Comparison of ENCODE assay signal across 14 cellular contexts in the genomic region with DNA sequence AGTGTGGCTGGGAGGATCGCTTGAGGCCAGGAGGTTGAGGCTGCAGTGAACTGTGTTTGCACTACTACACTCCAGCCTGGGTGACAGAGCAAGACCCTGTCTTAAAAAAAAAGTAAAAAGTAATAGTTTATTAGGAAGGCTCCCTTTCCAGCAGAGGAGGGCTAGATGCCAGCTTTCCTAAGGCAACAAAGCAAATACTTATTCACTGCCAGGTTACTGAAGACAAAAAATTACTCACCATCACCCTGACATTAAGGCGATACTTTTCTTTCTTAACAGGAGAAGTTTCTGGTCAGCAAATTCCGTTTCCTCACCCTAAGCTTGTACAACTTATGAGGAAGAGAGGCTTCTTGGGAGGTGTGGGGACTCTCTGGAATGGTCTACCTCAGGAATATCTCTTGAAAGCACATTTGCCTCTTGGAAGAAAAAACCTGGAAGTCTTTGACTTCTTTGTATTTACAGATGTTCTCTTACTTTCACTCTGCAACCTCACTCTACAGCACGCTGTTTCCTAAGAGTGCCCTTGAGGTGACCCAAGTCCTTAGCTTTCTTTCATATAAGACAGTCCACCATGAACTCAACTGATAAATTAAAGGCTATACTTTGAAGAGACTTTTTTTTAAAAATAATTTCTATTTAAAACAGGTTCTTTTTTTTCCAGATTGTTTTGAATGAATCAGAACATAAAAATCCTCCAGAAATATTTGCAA. TPM values are rescaled to one million over a fixed set of nuclear protein-coding genes. Genes with fewer than 3 reads are reported as not detected.
DNase-seq lines count a peak whose midpoint lies in the region; ATAC-seq, FAIRE-seq and TF ChIP-seq lines count a peak whose summit lies in the region.
"Had no signal": no experiment of that assay in that cellular context is flagged by ENCODE, and none has a peak within 500 bp of the region (broad histone marks: within the 10 kb centered on the region; RNA-seq: fewer than 3 reads in every experiment).

No MANE protein-coding gene starts in this region.

- H3K4me1 ChIP-seq in lung (ENCODE audit: control insufficient read depth in 2 of 2, insufficient read depth in 2 of 2, low read length in 2 of 2): peaks cover 4 to 5% of the 10 kb centered on the region in 2 donors

- H3K27me3 ChIP-seq in bronchial epithelial cell (ENCODE audit: control insufficient read depth, insufficient read depth, low read length) (no peaks in the 10 kb centered on the region), lung (ENCODE audit: control insufficient read depth, insufficient read depth) (no peaks in the 10 kb centered on the region)
- H3K27me3 ChIP-seq: dorsolateral prefrontal cortex, stomach had no signal

- TF ChIP-seq CTCF in bronchial epithelial cell (IDR thresholded peaks at IDR 0.05; ENCODE audit: insufficient read depth, low read length, severe bottlenecking) (no peak), lung (IDR thresholded peaks at IDR 0.05; ENCODE audit: control extremely low read depth, extremely low read depth) (no peak)

- peaks cover 10% of the 10 kb centered on the region for H3K36me3 Mint-ChIP-seq in activated naive CD4-positive, alpha-beta T cell treated with anti-CD3 and anti-CD28 coated beads, Interleukin-2, amount 50 U/mL, for 24 hours
- H3K36me3 Mint-ChIP-seq in activated naive CD4-positive, alpha-beta T cell treated with anti-CD3 and anti-CD28 coated beads, Interleukin-2, amount 50 U/mL, for 72 hours: peaks cover 0 to 5% of the 10 kb centered on the region in 2 donors
- H3K36me3 Mint-ChIP-seq in stimulated activated effector memory CD8-positive, alpha-beta T cell treated with anti-CD3 and anti-CD28 coated beads, Interleukin-12 subunit alpha, Interleukin-12 subunit beta, amount 100 ng/mL, for 72 hours: peaks cover 76% of the 10 kb centered on the region

- no peak for ATAC-seq in activated naive CD4-positive, alpha-beta T cell treated with anti-CD3 and anti-CD28 coated beads, Interleukin-2, amount 50 U/mL, for 72 hours
- peak; percentile 12 for ATAC-seq in lung (ENCODE audit: insufficient read depth, low FRiP score)
- no peak for ATAC-seq in HG02973 (IDR thresholded peaks at IDR 0.05; ENCODE audit: unreplicated experiment)
- ATAC-seq in stimulated activated effector memory CD8-positive, alpha-beta T cell treated with anti-CD3 and anti-CD28 coated beads, Interleukin-12 subunit alpha, Interleukin-12 subunit beta, amount 100 ng/mL, for 72 hours: no peak
- ATAC-seq: activated CD8-positive, alpha-beta memory T cell treated with anti-CD3 and anti-CD28 coated beads, Interleukin-2, amount 10 ng/mL, durations not matched to agents 7 days and 5 days; left colon; naive thymus-derived CD8-positive, alpha-beta T cell; sciatic nerve had no signal

- H3K27ac ChIP-seq in lung (ENCODE audit: low read depth in 1 of 2, low read length in 1 of 2): no peak overlapping the region

- no peaks in the 10 kb centered on the region for H3K27me3 Mint-ChIP-seq in activated naive CD4-positive, alpha-beta T cell treated with anti-CD3 and anti-CD28 coated beads, Interleukin-2, amount 50 U/mL, for 24 hours
- H3K27me3 Mint-ChIP-seq: activated CD8-positive, alpha-beta memory T cell treated with anti-CD3 and anti-CD28 coated beads, Interleukin-2, amount 10 ng/mL, durations not matched to agents 7 days and 5 days; naive thymus-derived CD8-positive, alpha-beta T cell had no signal

- FAIRE-seq in bronchial epithelial cell (lab: Jason Lieb, UNC): no peak

- H3K9me3 Mint-ChIP-seq in activated naive CD4-positive, alpha-beta T cell treated with anti-CD3 and anti-CD28 coated beads, Interleukin-2, amount 50 U/mL, for 24 hours: no peaks in the 10 kb centered on the region
- no peaks in the 10 kb centered on the region for H3K9me3 Mint-ChIP-seq in activated naive CD4-positive, alpha-beta T cell treated with anti-CD3 and anti-CD28 coated beads, Interleukin-2, amount 50 U/mL, for 72 hours
- no peaks in the 10 kb centered on the region for H3K9me3 Mint-ChIP-seq in stimulated activated effector memory CD8-positive, alpha-beta T cell treated with anti-CD3 and anti-CD28 coated beads, Interleukin-12 subunit alpha, Interleukin-12 subunit beta, amount 100 ng/mL, for 72 hours
- H3K9me3 Mint-ChIP-seq: naive thymus-derived CD8-positive, alpha-beta T cell had no signal

- no peak overlapping the region for H3K4me3 ChIP-seq in bronchial epithelial cell (ENCODE audit: low read depth, low read length)
- no peak overlapping the region for H3K4me3 ChIP-seq in lung
- H3K4me3 ChIP-seq: dorsolateral prefrontal cortex, stomach had no signal

- peak overlapping the region; percentile 17 for H3K27ac Mint-ChIP-seq in activated naive CD4-positive, alpha-beta T cell treated with anti-CD3 and anti-CD28 coated beads, Interleukin-2, amount 50 U/mL, for 24 hours
- H3K27ac Mint-ChIP-seq in activated naive CD4-positive, alpha-beta T cell treated with anti-CD3 and anti-CD28 coated beads, Interleukin-2, amount 50 U/mL, for 72 hours: no peak overlapping the region
- no peak overlapping the region for H3K27ac Mint-ChIP-seq in stimulated activated effector memory CD8-positive, alpha-beta T cell treated with anti-CD3 and anti-CD28 coated beads, Interleukin-12 subunit alpha, Interleukin-12 subunit beta, amount 100 ng/mL, for 72 hours
- H3K27ac Mint-ChIP-seq: activated CD8-positive, alpha-beta memory T cell treated with anti-CD3 and anti-CD28 coated beads, Interleukin-2, amount 10 ng/mL, durations not matched to agents 7 days and 5 days had no signal

- H3K36me3 ChIP-seq in bronchial epithelial cell (ENCODE audit: control insufficient read depth, insufficient read depth, low read length): no peaks in the 10 kb centered on the region
- no peaks in the 10 kb centered on the region for H3K36me3 ChIP-seq in lung (ENCODE audit: control insufficient read depth in 2 of 2, insufficient read depth in 2 of 2, low read length in 2 of 2)

- no peak for DNase-seq in activated naive CD4-positive, alpha-beta T cell treated with anti-CD3 and anti-CD28 coated beads, Interleukin-2, amount 50 U/mL, for 72 hours (ENCODE audit: low spot score in 2 of 2)
- DNase-seq in bronchial epithelial cell (ENCODE audit: low read depth) (peak; percentile 59), lung (ENCODE audit: low spot score) (no peak), NAMALWA (ENCODE audit: low spot score) (no peak)
- DNase-seq in activated naive CD4-positive, alpha-beta T cell (lab: John Stamatoyannopoulos, UW): no peak
- no peak for DNase-seq in stimulated activated effector memory CD8-positive, alpha-beta T cell treated with anti-CD3 and anti-CD28 coated beads, Interleukin-12 subunit alpha, Interleukin-12 subunit beta, amount 100 ng/mL, for 72 hours (ENCODE audit: low spot score in 2 of 2)
- DNase-seq: activated CD8-positive, alpha-beta memory T cell treated with anti-CD3 and anti-CD28 coated beads, Interleukin-2, amount 10 ng/mL, durations not matched to agents 7 days and 5 days; dorsolateral prefrontal cortex; left colon; naive thymus-derived CD8-positive, alpha-beta T cell; stomach had no signal

- H3K4me1 Mint-ChIP-seq in activated naive CD4-positive, alpha-beta T cell treated with anti-CD3 and anti-CD28 coated beads, Interleukin-2, amount 50 U/mL, for 24 hours: no peaks in the 10 kb centered on the region
- peaks cover 7% of the 10 kb centered on the region for H3K4me1 Mint-ChIP-seq in stimulated activated effector memory CD8-positive, alpha-beta T cell treated with anti-CD3 and anti-CD28 coated beads, Interleukin-12 subunit alpha, Interleukin-12 subunit beta, amount 100 ng/mL, for 72 hours
- H3K4me1 Mint-ChIP-seq: activated CD8-positive, alpha-beta memory T cell treated with anti-CD3 and anti-CD28 coated beads, Interleukin-2, amount 10 ng/mL, durations not matched to agents 7 days and 5 days had no signal

- WGBS in lung, 2 donors: 72 to 77% methylated on average over 4 of the region's 4 CpGs

- no peak overlapping the region for H3K4me3 Mint-ChIP-seq in activated naive CD4-positive, alpha-beta T cell treated with anti-CD3 and anti-CD28 coated beads, Interleukin-2, amount 50 U/mL, for 24 hours
- H3K4me3 Mint-ChIP-seq in stimulated activated effector memory CD8-positive, alpha-beta T cell treated with anti-CD3 and anti-CD28 coated beads, Interleukin-12 subunit alpha, Interleukin-12 subunit beta, amount 100 ng/mL, for 72 hours: no peak overlapping the region
- H3K4me3 Mint-ChIP-seq: activated CD8-positive, alpha-beta memory T cell treated with anti-CD3 and anti-CD28 coated beads, Interleukin-2, amount 10 ng/mL, durations not matched to agents 7 days and 5 days; naive thymus-derived CD8-positive, alpha-beta T cell had no signal

- no peaks in the 10 kb centered on the region for H3K9me3 ChIP-seq in lung (ENCODE audit: control insufficient read depth in 2 of 2, insufficient read depth in 1 of 2, low read length in 1 of 2)
- H3K9me3 ChIP-seq: stomach had no signal

RNA-seq across cellular contexts. Expression of a gene that starts 52.9 kb away (rescaled TPM):
- total RNA-seq in activated naive CD4-positive, alpha-beta T cell treated with anti-CD3 and anti-CD28 coated beads, Interleukin-2, amount 50 U/mL, for 72 hours: 10 to 100 TPM; 32.5 to 38.0 TPM
- total RNA-seq in bronchial epithelial cell: 38.5 and 39.8 TPM in 2 replicates
- 10 to 100 TPM; 33.5 to 42.0 TPM for total RNA-seq in lung
- 10 to 100 TPM; 32.7 to 42.8 TPM for polyA plus RNA-seq in lung
